In the genomic region with DNA sequence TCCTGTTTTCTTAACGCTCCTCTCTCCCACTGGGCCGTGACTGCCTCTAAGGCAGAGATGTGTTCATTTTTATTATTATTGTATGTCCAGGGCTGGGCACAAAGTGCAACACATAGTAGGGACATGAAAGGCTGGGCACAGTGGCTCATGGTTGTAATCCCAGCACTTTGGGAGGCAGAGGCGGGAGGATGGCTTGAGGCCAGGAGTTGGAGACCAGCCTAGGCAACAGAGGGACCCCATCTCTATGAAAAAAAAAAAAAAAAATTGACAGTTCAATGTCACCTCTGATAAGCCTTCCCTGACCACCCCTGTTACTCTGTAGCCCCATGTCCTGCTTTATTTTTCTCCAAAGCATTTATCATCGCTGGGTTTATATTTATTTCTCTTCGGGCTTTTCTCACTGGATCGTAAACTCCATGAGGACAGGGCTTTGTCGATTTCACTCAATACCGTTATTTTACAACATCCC, we compare ENCODE assay signal across 1 cellular context.
A peak's percentile ranks its signal among the peaks of the same experiment; 100 is the strongest.
TF ChIP-seq lines count a peak whose summit lies in the region.

No MANE protein-coding gene starts in this region.

TF ChIP-seq in K562, 482 proteins besides CTCF, POLR2A, EP300 and RAD21 (continued from another document):
- TF ChIP-seq, protein P1, sequence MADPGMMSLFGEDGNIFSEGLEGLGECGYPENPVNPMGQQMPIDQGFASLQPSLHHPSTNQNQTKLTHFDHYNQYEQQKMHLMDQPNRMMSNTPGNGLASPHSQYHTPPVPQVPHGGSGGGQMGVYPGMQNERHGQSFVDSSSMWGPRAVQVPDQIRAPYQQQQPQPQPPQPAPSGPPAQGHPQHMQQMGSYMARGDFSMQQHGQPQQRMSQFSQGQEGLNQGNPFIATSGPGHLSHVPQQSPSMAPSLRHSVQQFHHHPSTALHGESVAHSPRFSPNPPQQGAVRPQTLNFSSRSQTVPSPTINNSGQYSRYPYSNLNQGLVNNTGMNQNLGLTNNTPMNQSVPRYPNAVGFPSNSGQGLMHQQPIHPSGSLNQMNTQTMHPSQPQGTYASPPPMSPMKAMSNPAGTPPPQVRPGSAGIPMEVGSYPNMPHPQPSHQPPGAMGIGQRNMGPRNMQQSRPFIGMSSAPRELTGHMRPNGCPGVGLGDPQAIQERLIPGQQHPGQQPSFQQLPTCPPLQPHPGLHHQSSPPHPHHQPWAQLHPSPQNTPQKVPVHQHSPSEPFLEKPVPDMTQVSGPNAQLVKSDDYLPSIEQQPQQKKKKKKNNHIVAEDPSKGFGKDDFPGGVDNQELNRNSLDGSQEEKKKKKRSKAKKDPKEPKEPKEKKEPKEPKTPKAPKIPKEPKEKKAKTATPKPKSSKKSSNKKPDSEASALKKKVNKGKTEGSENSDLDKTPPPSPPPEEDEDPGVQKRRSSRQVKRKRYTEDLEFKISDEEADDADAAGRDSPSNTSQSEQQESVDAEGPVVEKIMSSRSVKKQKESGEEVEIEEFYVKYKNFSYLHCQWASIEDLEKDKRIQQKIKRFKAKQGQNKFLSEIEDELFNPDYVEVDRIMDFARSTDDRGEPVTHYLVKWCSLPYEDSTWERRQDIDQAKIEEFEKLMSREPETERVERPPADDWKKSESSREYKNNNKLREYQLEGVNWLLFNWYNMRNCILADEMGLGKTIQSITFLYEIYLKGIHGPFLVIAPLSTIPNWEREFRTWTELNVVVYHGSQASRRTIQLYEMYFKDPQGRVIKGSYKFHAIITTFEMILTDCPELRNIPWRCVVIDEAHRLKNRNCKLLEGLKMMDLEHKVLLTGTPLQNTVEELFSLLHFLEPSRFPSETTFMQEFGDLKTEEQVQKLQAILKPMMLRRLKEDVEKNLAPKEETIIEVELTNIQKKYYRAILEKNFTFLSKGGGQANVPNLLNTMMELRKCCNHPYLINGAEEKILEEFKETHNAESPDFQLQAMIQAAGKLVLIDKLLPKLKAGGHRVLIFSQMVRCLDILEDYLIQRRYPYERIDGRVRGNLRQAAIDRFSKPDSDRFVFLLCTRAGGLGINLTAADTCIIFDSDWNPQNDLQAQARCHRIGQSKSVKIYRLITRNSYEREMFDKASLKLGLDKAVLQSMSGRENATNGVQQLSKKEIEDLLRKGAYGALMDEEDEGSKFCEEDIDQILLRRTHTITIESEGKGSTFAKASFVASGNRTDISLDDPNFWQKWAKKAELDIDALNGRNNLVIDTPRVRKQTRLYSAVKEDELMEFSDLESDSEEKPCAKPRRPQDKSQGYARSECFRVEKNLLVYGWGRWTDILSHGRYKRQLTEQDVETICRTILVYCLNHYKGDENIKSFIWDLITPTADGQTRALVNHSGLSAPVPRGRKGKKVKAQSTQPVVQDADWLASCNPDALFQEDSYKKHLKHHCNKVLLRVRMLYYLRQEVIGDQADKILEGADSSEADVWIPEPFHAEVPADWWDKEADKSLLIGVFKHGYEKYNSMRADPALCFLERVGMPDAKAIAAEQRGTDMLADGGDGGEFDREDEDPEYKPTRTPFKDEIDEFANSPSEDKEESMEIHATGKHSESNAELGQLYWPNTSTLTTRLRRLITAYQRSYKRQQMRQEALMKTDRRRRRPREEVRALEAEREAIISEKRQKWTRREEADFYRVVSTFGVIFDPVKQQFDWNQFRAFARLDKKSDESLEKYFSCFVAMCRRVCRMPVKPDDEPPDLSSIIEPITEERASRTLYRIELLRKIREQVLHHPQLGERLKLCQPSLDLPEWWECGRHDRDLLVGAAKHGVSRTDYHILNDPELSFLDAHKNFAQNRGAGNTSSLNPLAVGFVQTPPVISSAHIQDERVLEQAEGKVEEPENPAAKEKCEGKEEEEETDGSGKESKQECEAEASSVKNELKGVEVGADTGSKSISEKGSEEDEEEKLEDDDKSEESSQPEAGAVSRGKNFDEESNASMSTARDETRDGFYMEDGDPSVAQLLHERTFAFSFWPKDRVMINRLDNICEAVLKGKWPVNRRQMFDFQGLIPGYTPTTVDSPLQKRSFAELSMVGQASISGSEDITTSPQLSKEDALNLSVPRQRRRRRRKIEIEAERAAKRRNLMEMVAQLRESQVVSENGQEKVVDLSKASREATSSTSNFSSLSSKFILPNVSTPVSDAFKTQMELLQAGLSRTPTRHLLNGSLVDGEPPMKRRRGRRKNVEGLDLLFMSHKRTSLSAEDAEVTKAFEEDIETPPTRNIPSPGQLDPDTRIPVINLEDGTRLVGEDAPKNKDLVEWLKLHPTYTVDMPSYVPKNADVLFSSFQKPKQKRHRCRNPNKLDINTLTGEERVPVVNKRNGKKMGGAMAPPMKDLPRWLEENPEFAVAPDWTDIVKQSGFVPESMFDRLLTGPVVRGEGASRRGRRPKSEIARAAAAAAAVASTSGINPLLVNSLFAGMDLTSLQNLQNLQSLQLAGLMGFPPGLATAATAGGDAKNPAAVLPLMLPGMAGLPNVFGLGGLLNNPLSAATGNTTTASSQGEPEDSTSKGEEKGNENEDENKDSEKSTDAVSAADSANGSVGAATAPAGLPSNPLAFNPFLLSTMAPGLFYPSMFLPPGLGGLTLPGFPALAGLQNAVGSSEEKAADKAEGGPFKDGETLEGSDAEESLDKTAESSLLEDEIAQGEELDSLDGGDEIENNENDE (IDR thresholded peaks at IDR 0.05; ENCODE audit: low read depth, low read length): no peak
- TF ChIP-seq, protein P2, sequence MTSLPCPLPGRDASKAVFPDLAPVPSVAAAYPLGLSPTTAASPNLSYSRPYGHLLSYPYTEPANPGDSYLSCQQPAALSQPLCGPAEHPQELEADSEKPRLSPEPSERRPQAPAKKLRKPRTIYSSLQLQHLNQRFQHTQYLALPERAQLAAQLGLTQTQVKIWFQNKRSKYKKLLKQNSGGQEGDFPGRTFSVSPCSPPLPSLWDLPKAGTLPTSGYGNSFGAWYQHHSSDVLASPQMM (CRISPR knock-in tag; IDR thresholded peaks at IDR 0.05): no peak
- TF ChIP-seq ZSCAN32 (CRISPR knock-in tag; IDR thresholded peaks at IDR 0.05) (no peak), ZNF165 (CRISPR knock-in tag; IDR thresholded peaks at IDR 0.05; ENCODE audit: borderline replicate concordance) (no peak), PTTG1 (tag; IDR thresholded peaks at IDR 0.05; ENCODE audit: low read depth) (no peak), SRSF9 (IDR thresholded peaks at IDR 0.05; ENCODE audit: borderline replicate concordance, low read depth, low read length) (no peak), PTRF (tag; IDR thresholded peaks at IDR 0.05) (no peak), ZNF561 (CRISPR knock-in tag; conservative IDR thresholded peaks at IDR 0.05) (no peak), YY1 (IDR thresholded peaks at IDR 0.05; ENCODE audit: borderline replicate concordance in 1 of 3, control insufficient read depth in 1 of 3, extremely low read depth in 1 of 3, insufficient read depth in 3 of 3, insufficient read length in 1 of 3, insufficient replicate concordance in 2 of 3, low read depth in 1 of 3, low read length in 2 of 3) (no peak), CCAR2 (IDR thresholded peaks at IDR 0.05; ENCODE audit: low read depth, low read length) (no peak), KLF10 (CRISPR knock-in tag; IDR thresholded peaks at IDR 0.05) (no peak), ZNF75A (CRISPR knock-in tag; IDR thresholded peaks at IDR 0.05) (no peak), TAF7 (tag; IDR thresholded peaks at IDR 0.05) (no peak), NCOA1 (IDR thresholded peaks at IDR 0.05; ENCODE audit: low read depth) (no peak), CHD2 (IDR thresholded peaks at IDR 0.05; ENCODE audit: low read depth, low read length) (no peak), TGIF2 (CRISPR knock-in tag; IDR thresholded peaks at IDR 0.05) (no peak), CBX3 (IDR thresholded peaks at IDR 0.05; ENCODE audit: borderline replicate concordance in 1 of 2, low read length in 2 of 2) (no peak), SNIP1 (IDR thresholded peaks at IDR 0.05; ENCODE audit: low read depth) (no peak), ZBED1 (IDR thresholded peaks at IDR 0.05) (no peak; the same call in 1 of the 2 replicates), FOXK1 (CRISPR knock-in tag; IDR thresholded peaks at IDR 0.05; ENCODE audit: borderline replicate concordance) (no peak), MIER1 (IDR thresholded peaks at IDR 0.05; ENCODE audit: low read depth) (no peak), SOX6 (IDR thresholded peaks at IDR 0.05) (no peak), BRD9 (IDR thresholded peaks at IDR 0.05; ENCODE audit: low read depth, partially characterized antibody) (peak; percentile 27), NFATC3 (IDR thresholded peaks at IDR 0.05) (0 out of 2 replicates have a peak, but pooled peaks have one; percentile 51), ZNF140 (CRISPR knock-in tag; IDR thresholded peaks at IDR 0.05) (no peak), MED1 (CRISPR knock-in tag; IDR thresholded peaks at IDR 0.05; ENCODE audit: borderline replicate concordance) (no peak)
- TF ChIP-seq, protein P3, sequence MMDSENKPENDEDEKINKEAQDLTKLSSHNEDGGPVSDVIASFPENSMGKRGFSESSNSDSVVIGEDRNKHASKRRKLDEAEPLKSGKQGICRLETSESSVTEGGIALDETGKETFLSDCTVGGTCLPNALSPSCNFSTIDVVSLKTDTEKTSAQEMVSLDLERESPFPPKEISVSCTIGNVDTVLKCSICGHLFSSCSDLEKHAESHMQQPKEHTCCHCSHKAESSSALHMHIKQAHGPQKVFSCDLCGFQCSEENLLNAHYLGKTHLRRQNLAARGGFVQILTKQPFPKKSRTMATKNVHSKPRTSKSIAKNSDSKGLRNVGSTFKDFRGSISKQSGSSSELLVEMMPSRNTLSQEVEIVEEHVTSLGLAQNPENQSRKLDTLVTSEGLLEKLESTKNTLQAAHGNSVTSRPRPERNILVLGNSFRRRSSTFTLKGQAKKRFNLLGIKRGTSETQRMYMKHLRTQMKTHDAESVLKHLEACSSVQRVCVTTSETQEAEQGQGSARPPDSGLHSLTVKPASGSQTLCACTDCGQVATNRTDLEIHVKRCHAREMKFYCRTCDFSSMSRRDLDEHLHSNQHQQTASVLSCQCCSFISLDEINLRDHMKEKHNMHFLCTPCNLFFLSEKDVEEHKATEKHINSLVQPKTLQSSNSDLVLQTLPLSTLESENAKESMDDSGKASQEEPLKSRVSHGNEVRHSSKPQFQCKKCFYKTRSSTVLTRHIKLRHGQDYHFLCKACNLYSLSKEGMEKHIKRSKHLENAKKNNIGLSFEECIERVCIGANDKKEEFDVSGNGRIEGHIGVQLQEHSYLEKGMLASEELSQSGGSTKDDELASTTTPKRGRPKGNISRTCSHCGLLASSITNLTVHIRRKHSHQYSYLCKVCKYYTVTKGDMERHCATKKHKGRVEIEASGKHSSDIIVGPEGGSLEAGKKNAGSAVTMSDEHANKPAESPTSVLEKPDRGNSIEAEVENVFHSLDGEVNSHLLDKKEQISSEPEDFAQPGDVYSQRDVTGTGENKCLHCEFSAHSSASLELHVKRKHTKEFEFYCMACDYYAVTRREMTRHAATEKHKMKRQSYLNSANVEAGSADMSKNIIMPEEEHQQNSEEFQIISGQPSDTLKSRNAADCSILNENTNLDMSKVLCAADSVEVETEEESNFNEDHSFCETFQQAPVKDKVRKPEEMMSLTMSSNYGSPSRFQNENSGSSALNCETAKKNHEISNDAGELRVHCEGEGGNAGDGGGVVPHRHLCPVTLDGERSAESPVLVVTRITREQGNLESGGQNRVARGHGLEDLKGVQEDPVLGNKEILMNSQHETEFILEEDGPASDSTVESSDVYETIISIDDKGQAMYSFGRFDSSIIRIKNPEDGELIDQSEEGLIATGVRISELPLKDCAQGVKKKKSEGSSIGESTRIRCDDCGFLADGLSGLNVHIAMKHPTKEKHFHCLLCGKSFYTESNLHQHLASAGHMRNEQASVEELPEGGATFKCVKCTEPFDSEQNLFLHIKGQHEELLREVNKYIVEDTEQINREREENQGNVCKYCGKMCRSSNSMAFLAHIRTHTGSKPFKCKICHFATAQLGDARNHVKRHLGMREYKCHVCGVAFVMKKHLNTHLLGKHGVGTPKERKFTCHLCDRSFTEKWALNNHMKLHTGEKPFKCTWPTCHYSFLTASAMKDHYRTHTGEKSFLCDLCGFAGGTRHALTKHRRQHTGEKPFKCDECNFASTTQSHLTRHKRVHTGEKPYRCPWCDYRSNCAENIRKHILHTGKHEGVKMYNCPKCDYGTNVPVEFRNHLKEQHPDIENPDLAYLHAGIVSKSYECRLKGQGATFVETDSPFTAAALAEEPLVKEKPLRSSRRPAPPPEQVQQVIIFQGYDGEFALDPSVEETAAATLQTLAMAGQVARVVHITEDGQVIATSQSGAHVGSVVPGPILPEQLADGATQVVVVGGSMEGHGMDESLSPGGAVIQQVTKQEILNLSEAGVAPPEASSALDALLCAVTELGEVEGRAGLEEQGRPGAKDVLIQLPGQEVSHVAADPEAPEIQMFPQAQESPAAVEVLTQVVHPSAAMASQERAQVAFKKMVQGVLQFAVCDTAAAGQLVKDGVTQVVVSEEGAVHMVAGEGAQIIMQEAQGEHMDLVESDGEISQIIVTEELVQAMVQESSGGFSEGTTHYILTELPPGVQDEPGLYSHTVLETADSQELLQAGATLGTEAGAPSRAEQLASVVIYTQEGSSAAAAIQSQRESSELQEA (IDR thresholded peaks at IDR 0.05; ENCODE audit: low read depth): no peak
- TF ChIP-seq, protein P4, sequence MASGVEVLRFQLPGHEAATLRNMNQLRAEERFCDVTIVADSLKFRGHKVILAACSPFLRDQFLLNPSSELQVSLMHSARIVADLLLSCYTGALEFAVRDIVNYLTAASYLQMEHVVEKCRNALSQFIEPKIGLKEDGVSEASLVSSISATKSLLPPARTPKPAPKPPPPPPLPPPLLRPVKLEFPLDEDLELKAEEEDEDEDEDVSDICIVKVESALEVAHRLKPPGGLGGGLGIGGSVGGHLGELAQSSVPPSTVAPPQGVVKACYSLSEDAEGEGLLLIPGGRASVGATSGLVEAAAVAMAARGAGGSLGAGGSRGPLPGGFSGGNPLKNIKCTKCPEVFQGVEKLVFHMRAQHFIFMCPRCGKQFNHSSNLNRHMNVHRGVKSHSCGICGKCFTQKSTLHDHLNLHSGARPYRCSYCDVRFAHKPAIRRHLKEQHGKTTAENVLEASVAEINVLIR (CRISPR knock-in tag; IDR thresholded peaks at IDR 0.05): no peak
- TF ChIP-seq, protein P5, sequence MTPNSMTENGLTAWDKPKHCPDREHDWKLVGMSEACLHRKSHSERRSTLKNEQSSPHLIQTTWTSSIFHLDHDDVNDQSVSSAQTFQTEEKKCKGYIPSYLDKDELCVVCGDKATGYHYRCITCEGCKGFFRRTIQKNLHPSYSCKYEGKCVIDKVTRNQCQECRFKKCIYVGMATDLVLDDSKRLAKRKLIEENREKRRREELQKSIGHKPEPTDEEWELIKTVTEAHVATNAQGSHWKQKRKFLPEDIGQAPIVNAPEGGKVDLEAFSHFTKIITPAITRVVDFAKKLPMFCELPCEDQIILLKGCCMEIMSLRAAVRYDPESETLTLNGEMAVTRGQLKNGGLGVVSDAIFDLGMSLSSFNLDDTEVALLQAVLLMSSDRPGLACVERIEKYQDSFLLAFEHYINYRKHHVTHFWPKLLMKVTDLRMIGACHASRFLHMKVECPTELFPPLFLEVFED (CRISPR knock-in tag; conservative IDR thresholded peaks at IDR 0.05): no peak
- TF ChIP-seq, protein P6, sequence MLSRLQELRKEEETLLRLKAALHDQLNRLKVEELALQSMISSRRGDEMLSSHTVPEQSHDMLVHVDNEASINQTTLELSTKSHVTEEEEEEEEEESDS (CRISPR knock-in tag; IDR thresholded peaks at IDR 0.05): no peak
- TF ChIP-seq, protein P7, sequence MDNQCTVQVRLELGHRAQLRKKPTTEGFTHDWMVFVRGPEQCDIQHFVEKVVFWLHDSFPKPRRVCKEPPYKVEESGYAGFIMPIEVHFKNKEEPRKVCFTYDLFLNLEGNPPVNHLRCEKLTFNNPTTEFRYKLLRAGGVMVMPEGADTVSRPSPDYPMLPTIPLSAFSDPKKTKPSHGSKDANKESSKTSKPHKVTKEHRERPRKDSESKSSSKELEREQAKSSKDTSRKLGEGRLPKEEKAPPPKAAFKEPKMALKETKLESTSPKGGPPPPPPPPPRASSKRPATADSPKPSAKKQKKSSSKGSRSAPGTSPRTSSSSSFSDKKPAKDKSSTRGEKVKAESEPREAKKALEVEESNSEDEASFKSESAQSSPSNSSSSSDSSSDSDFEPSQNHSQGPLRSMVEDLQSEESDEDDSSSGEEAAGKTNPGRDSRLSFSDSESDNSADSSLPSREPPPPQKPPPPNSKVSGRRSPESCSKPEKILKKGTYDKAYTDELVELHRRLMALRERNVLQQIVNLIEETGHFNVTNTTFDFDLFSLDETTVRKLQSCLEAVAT (IDR thresholded peaks at IDR 0.05): no peak
TF ChIP-seq in K562: peak in this region for 28.
